ENCODE assay signal across 8 cellular contexts in genomic region chr19:46850228-46851203, GRCh38. TPM values are rescaled to one million over a fixed set of nuclear protein-coding genes. Genes with fewer than 3 reads are reported as not detected.
DNase-seq lines count a peak whose midpoint lies in the region; ATAC-seq and TF ChIP-seq lines count a peak whose summit lies in the region.

Gene AP2S1, minus strand, starts transcription at chr19:46850846. Its CDS starts 80 bp downstream, at chr19:46850766.

- in situ Hi-C loops in GM13977 (cut with MboI; ENCODE audit: low pct_unique_long_range_greater_than_20kb, low sequenced_read_pairs, unreplicated experiment) = loop anchor here (10.0 kb wide), 1 partner anchor 134 kb away; no protein-coding TSS in a partner anchor

- peak within 1 kb of the TSS; percentile 98 for H3K4me3 Mint-ChIP-seq in T-helper 1 cell treated with Interleukin-12 subunit alpha and Interleukin-12 subunit beta and Interleukin-4 antibody, amounts not matched to agents 30 μg/mL and 1 μg/mL, for 36 hours

- TF ChIP-seq CTCF in GM13977 (IDR thresholded peaks at IDR 0.05; ENCODE audit: extremely low read depth, insufficient read depth, missing control alignments) (no peak), upper lobe of right lung (IDR thresholded peaks at IDR 0.05) (no peak)

- H3K4me3 ChIP-seq in upper lobe of right lung = peak within 1 kb of the TSS; percentile 77

- H3K9me3 ChIP-seq in upper lobe of right lung = no peaks in the 10 kb centered on the region

- H3K27ac Mint-ChIP-seq in T-helper 1 cell treated with Interleukin-12 subunit alpha and Interleukin-12 subunit beta and Interleukin-4 antibody, amounts not matched to agents 30 μg/mL and 1 μg/mL, for 36 hours = peak within 1 kb of the TSS; percentile 79

- no peaks in the 10 kb centered on the region for H3K9me3 Mint-ChIP-seq in T-helper 1 cell treated with Interleukin-12 subunit alpha and Interleukin-12 subunit beta and Interleukin-4 antibody, amounts not matched to agents 30 μg/mL and 1 μg/mL, for 36 hours

- intact Hi-C loops in left cardiac atrium (cut with DNase I) = no loop called here
- intact Hi-C loops in posterior vena cava (cut with DNase I) = no loop called here
- intact Hi-C loops in upper lobe of right lung (cut with DNase I) = no loop called here

- H3K36me3 ChIP-seq in upper lobe of right lung = peaks cover 5% of the 10 kb centered on the region

- peaks cover 4% of the 10 kb centered on the region for H3K27me3 Mint-ChIP-seq in T-helper 1 cell treated with Interleukin-12 subunit alpha and Interleukin-12 subunit beta and Interleukin-4 antibody, amounts not matched to agents 30 μg/mL and 1 μg/mL, for 36 hours (ENCODE audit: low read depth)

- H3K36me3 Mint-ChIP-seq in T-helper 1 cell treated with Interleukin-12 subunit alpha and Interleukin-12 subunit beta and Interleukin-4 antibody, amounts not matched to agents 30 μg/mL and 1 μg/mL, for 36 hours (ENCODE audit: low read depth) = peaks cover 6% of the 10 kb centered on the region

- H3K4me1 Mint-ChIP-seq in T-helper 1 cell treated with Interleukin-12 subunit alpha and Interleukin-12 subunit beta and Interleukin-4 antibody, amounts not matched to agents 30 μg/mL and 1 μg/mL, for 36 hours (ENCODE audit: low read depth) = peaks cover 19% of the 10 kb centered on the region

- H3K27ac ChIP-seq in upper lobe of right lung = peak within 1 kb of the TSS; percentile 84

- no peaks in the 10 kb centered on the region for H3K27me3 ChIP-seq in upper lobe of right lung

- ATAC-seq in HG02884 (IDR thresholded peaks at IDR 0.05; ENCODE audit: unreplicated experiment) (peak; percentile 85), left cardiac atrium (peak; percentile 97), upper lobe of right lung (peak; percentile 95)

- peaks cover 7% of the 10 kb centered on the region for H3K4me1 ChIP-seq in upper lobe of right lung

- DNase-seq in GM13977 (ENCODE audit: low spot score) (peak; percentile 97), NCI-H1694 (lab: John Stamatoyannopoulos, UW) (peak; percentile 99), amniotic stem cell (lab: John Stamatoyannopoulos, UW) (peak; percentile 99), left cardiac atrium (peak; percentile 96), posterior vena cava (ENCODE audit: low spot score) (peak; percentile 98), upper lobe of right lung (peak; percentile 95)

RNA-seq across cellular contexts. Expression of gene AP2S1, which starts in this region (rescaled TPM):
- 100 to 1,000 TPM; 109 to 110 TPM for total RNA-seq in left cardiac atrium
- 100 to 1,000 TPM in 1 of 2 donors, 10 to 100 TPM in 1; 98.0 to 139 TPM for total RNA-seq in posterior vena cava
- 101 TPM for total RNA-seq in upper lobe of right lung

Comparison
In these comparisons a context has a peak if more than half of its experiments do, and no peak if none do; other contexts are left out.
1. Peak in every context shown above with its lines: DNase-seq, ATAC-seq, H3K4me3 ChIP-seq and H3K27ac ChIP-seq.